In the genomic region with DNA sequence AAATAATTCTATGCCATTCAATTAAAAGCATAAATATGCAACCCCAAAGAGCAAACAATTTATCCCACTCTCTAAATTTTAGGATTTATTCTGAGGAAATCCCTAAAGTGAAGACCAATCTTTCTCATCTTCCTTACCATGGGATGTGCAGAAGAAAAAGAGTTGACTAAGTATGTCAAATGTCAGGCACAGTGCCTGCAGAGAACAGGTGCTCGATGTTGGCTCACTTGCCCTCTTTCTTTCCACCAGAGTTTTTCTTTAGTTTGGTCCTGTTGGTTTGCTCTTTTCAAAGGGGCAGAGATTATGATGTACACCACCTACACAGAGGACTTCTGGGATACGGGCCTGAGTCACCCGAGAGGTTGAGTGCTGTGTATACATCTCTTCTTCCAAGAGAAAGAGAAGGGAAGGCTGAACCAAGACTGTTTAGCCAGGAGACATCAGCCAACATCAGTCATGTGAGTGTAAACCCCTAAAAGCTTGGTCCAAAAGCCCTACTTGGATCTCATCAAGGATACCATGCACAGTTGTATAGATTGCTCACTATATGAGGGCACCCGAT, we compare ENCODE assay signal across 2 cellular contexts.
TF ChIP-seq lines count a peak whose summit lies in the region.

No MANE protein-coding gene starts in this region.

TF ChIP-seq in liver, 16 proteins besides CTCF, POLR2A, EP300 and RAD21 (continued from another document):
- TF ChIP-seq FOXA1 (IDR thresholded peaks at IDR 0.05), result no peak
- no peak for TF ChIP-seq SP1 (IDR thresholded peaks at IDR 0.05)
- TF ChIP-seq EGR1 (IDR thresholded peaks at IDR 0.05; ENCODE audit: low read depth in 2 of 2), result no peak
- no peak for TF ChIP-seq NR2F2 (IDR thresholded peaks at IDR 0.05)
- TF ChIP-seq, protein P1, sequence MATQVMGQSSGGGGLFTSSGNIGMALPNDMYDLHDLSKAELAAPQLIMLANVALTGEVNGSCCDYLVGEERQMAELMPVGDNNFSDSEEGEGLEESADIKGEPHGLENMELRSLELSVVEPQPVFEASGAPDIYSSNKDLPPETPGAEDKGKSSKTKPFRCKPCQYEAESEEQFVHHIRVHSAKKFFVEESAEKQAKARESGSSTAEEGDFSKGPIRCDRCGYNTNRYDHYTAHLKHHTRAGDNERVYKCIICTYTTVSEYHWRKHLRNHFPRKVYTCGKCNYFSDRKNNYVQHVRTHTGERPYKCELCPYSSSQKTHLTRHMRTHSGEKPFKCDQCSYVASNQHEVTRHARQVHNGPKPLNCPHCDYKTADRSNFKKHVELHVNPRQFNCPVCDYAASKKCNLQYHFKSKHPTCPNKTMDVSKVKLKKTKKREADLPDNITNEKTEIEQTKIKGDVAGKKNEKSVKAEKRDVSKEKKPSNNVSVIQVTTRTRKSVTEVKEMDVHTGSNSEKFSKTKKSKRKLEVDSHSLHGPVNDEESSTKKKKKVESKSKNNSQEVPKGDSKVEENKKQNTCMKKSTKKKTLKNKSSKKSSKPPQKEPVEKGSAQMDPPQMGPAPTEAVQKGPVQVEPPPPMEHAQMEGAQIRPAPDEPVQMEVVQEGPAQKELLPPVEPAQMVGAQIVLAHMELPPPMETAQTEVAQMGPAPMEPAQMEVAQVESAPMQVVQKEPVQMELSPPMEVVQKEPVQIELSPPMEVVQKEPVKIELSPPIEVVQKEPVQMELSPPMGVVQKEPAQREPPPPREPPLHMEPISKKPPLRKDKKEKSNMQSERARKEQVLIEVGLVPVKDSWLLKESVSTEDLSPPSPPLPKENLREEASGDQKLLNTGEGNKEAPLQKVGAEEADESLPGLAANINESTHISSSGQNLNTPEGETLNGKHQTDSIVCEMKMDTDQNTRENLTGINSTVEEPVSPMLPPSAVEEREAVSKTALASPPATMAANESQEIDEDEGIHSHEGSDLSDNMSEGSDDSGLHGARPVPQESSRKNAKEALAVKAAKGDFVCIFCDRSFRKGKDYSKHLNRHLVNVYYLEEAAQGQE (IDR thresholded peaks at IDR 0.05), result no peak
- TF ChIP-seq FOXA2 (IDR thresholded peaks at IDR 0.05), result no peak
- TF ChIP-seq, protein P2, sequence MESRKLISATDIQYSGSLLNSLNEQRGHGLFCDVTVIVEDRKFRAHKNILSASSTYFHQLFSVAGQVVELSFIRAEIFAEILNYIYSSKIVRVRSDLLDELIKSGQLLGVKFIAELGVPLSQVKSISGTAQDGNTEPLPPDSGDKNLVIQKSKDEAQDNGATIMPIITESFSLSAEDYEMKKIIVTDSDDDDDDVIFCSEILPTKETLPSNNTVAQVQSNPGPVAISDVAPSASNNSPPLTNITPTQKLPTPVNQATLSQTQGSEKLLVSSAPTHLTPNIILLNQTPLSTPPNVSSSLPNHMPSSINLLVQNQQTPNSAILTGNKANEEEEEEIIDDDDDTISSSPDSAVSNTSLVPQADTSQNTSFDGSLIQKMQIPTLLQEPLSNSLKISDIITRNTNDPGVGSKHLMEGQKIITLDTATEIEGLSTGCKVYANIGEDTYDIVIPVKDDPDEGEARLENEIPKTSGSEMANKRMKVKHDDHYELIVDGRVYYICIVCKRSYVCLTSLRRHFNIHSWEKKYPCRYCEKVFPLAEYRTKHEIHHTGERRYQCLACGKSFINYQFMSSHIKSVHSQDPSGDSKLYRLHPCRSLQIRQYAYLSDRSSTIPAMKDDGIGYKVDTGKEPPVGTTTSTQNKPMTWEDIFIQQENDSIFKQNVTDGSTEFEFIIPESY (IDR thresholded peaks at IDR 0.05), result no peak
- TF ChIP-seq HNF4A (conservative IDR thresholded peaks at IDR 0.05), result no peak
- TF ChIP-seq, protein P3, sequence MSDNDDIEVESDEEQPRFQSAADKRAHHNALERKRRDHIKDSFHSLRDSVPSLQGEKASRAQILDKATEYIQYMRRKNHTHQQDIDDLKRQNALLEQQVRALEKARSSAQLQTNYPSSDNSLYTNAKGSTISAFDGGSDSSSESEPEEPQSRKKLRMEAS (IDR thresholded peaks at IDR 0.05), result no peak
- TF ChIP-seq, protein P4, sequence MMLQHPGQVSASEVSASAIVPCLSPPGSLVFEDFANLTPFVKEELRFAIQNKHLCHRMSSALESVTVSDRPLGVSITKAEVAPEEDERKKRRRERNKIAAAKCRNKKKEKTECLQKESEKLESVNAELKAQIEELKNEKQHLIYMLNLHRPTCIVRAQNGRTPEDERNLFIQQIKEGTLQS (IDR thresholded peaks at IDR 0.05), result no peak
- TF ChIP-seq GABPA (IDR thresholded peaks at IDR 0.05 in 1 of 2, conservative IDR thresholded peaks at IDR 0.05 in 1 of 2), result no peak
- TF ChIP-seq HNF4G (IDR thresholded peaks at IDR 0.05), result no peak

TF ChIP-seq in HepG2, 621 proteins besides CTCF, POLR2A, EP300 and RAD21 (continued from another document):
- TF ChIP-seq KLF16 (CRISPR knock-in tag; IDR thresholded peaks at IDR 0.05) (no peak), NR2F2 (IDR thresholded peaks at IDR 0.05; ENCODE audit: borderline replicate concordance, low read depth) (no peak)
- TF ChIP-seq, protein P5, sequence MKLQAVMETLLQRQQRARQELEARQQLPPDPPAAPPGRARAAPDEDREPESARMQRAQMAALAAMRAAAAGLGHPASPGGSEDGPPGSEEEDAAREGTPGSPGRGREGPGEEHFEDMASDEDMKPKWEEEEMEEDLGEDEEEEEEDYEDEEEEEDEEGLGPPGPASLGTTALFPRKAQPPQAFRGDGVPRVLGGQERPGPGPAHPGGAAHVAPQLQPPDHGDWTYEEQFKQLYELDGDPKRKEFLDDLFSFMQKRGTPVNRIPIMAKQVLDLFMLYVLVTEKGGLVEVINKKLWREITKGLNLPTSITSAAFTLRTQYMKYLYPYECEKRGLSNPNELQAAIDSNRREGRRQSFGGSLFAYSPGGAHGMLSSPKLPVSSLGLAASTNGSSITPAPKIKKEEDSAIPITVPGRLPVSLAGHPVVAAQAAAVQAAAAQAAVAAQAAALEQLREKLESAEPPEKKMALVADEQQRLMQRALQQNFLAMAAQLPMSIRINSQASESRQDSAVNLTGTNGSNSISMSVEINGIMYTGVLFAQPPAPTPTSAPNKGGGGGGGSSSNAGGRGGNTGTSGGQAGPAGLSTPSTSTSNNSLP (IDR thresholded peaks at IDR 0.05; ENCODE audit: low read depth, low read length), result no peak
- TF ChIP-seq, protein P6, sequence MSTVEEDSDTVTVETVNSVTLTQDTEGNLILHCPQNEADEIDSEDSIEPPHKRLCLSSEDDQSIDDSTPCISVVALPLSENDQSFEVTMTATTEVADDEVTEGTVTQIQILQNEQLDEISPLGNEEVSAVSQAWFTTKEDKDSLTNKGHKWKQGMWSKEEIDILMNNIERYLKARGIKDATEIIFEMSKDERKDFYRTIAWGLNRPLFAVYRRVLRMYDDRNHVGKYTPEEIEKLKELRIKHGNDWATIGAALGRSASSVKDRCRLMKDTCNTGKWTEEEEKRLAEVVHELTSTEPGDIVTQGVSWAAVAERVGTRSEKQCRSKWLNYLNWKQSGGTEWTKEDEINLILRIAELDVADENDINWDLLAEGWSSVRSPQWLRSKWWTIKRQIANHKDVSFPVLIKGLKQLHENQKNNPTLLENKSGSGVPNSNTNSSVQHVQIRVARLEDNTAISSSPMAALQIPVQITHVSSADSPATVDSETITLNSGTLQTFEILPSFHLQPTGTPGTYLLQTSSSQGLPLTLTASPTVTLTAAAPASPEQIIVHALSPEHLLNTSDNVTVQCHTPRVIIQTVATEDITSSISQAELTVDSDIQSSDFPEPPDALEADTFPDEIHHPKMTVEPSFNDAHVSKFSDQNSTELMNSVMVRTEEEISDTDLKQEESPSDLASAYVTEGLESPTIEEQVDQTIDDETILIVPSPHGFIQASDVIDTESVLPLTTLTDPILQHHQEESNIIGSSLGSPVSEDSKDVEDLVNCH (CRISPR knock-in tag; IDR thresholded peaks at IDR 0.05), result no peak
